ENCODE assay signal across 22 cellular contexts in the genomic region with DNA sequence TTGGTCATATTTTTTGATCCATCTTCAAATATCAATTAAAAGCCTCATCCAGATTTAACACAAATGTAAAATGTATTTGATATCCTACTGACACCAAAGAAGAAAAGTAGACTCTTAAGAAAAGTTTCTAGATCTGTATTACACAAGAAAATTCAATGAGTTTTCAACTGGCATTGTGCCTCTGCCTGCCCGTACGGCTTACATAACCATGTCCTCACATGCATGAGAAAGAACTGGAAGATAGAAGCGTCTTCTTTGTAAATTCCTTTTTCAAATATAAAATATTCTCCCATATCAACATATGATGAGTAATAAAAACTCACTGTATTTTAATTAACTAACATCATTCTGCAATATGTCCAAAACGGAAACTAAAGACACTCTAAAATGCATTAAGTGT. TPM values are rescaled to one million over a fixed set of nuclear protein-coding genes. Genes with fewer than 3 reads are reported as not detected.
DNase-seq lines count a peak whose midpoint lies in the region; ATAC-seq and TF ChIP-seq lines count a peak whose summit lies in the region.
"Had no signal": no experiment of that assay in that cellular context is flagged by ENCODE, and none has a peak within 500 bp of the region (broad histone marks: within the 10 kb centered on the region; RNA-seq: fewer than 3 reads in every experiment).

No MANE protein-coding gene starts in this region.

- in situ Hi-C loops in G401 (cut with HindIII; ENCODE audit: low sequenced_read_pairs): no loop called here

- TF ChIP-seq EP300 in gastroesophageal sphincter (IDR thresholded peaks at IDR 0.05) (no peak), tibial nerve (IDR thresholded peaks at IDR 0.05) (no peak)

- TF ChIP-seq CTCF in gastroesophageal sphincter (IDR thresholded peaks at IDR 0.05) (no peak), thyroid gland (IDR thresholded peaks at IDR 0.05) (no peak), tibial nerve (IDR thresholded peaks at IDR 0.05) (no peak)

- 61 to 79% methylated on average over 4 of the region's 4 CpGs for WGBS in gastroesophageal sphincter (ENCODE audit: low coverage in 1 of 2), 2 donors
- WGBS in thyroid gland, 2 donors: 58 to 63% methylated on average over 4 of the region's 4 CpGs
- WGBS in tibial nerve, 2 donors: 71 to 74% methylated on average over 4 of the region's 4 CpGs

- H3K27ac ChIP-seq in gastroesophageal sphincter (no peak overlapping the region), thyroid gland (no peak overlapping the region), tibial nerve (no peak overlapping the region)
- H3K27ac ChIP-seq: SJSA1 had no signal

- peaks cover 0 to 7% (median 0%) of the 10 kb centered on the region in 3 donors for H3K4me1 ChIP-seq in gastroesophageal sphincter
- peaks cover 0 to 23% of the 10 kb centered on the region in 2 donors for H3K4me1 ChIP-seq in thyroid gland
- H3K4me1 ChIP-seq in tibial nerve: peaks cover 0 to 12% (median 0%) of the 10 kb centered on the region in 4 donors
- H3K4me1 ChIP-seq: BE2C, SJSA1 had no signal

- H3K27me3 ChIP-seq in gastroesophageal sphincter: no peaks in the 10 kb centered on the region
- H3K27me3 ChIP-seq in thyroid gland: no peaks in the 10 kb centered on the region
- H3K27me3 ChIP-seq in tibial nerve: no peaks in the 10 kb centered on the region

- peaks cover 0 to 11% (median 0%) of the 10 kb centered on the region in 3 donors for H3K9me3 ChIP-seq in gastroesophageal sphincter
- no peaks in the 10 kb centered on the region for H3K9me3 ChIP-seq in thyroid gland
- peaks cover 0 to 7% (median 0%) of the 10 kb centered on the region in 4 donors for H3K9me3 ChIP-seq in tibial nerve
- H3K9me3 ChIP-seq: BE2C, SJSA1 had no signal

- no peak overlapping the region for H3K4me3 ChIP-seq in gastroesophageal sphincter
- no peak overlapping the region for H3K4me3 ChIP-seq in thyroid gland (replicated peaks in 1 of 3)
- H3K4me3 ChIP-seq in tibial nerve: no peak overlapping the region
- H3K4me3 ChIP-seq: GM23338, MG63, SJSA1 had no signal

- peak; percentile 28 for ATAC-seq in gastroesophageal sphincter
- ATAC-seq: GM23338 had no signal

- intact Hi-C loops in thyroid gland (cut with DNase I): no loop called here

- DNase-seq in G401 (ENCODE audit: low spot score) (peak; percentile 77), cerebellum (ENCODE audit: low spot score) (peak; percentile 44), thyroid gland (peak; percentile 28 to 51), tibial nerve (ENCODE audit: low spot score in 2 of 2) (no peak), HCEC 1CT (no peak)
- DNase-seq in stimulated activated CD4-positive, alpha-beta T cell treated with anti-CD3 and anti-CD28 coated beads, Interleukin-12 subunit alpha, Interleukin-12 subunit beta, amount 100 ng/mL, for 4 hours: no peak
- DNase-seq: BE2C; CD4-positive, CD25-positive, alpha-beta regulatory T cell; H9; HFFc6; KBM-7; MG63; NCI-H1105 treated with DMSO at 0.1 percent for 48 hours; NCI-H146; NCI-H2029; NCI-H226; NCI-H510A; Right ventricle myocardium superior; RPMI8226 had no signal

- no peaks in the 10 kb centered on the region for H3K36me3 ChIP-seq in gastroesophageal sphincter
- H3K36me3 ChIP-seq in thyroid gland: no peaks in the 10 kb centered on the region
- no peaks in the 10 kb centered on the region for H3K36me3 ChIP-seq in tibial nerve
- H3K36me3 ChIP-seq: BE2C, MG63, SJSA1 had no signal

- TF ChIP-seq POLR2A in gastroesophageal sphincter (IDR thresholded peaks at IDR 0.05) (no peak), thyroid gland (IDR thresholded peaks at IDR 0.05) (no peak), tibial nerve (IDR thresholded peaks at IDR 0.05) (no peak)

RNA-seq across cellular contexts. Expression of gene ANKS1B, which starts 7.2 kb away (rescaled TPM):
- not detected in 2 replicates for total RNA-seq in G401 (2014; rRNA removed; shearing (Covaris generic))
- total RNA-seq in cerebellum (331 TPM), gastroesophageal sphincter (10 to 100 TPM in 3 of 4 donors, 1 to 10 TPM in 1; 9.9 to 31.1 (median 21.4) TPM), thyroid gland (10 to 100 TPM; 34.5 to 81.9 (median 71.1) TPM), tibial nerve (10 to 100 TPM; 14.0 to 38.4 (median 28.6) TPM)
- total RNA-seq: SJSA1 had no signal

Comparison
In these comparisons a context has a peak if more than half of its experiments do, and no peak if none do; other contexts are left out.
1. DNase-seq: peak in G401 (single experiment), cerebellum (single experiment) and thyroid gland (2 of 2); none in stimulated activated CD4-positive, alpha-beta T cell treated with anti-CD3 and anti-CD28 coated beads, Interleukin-12 subunit alpha, Interleukin-12 subunit beta, amount 100 ng/mL, for 4 hours (single experiment), tibial nerve (0 of 2) and HCEC 1CT (single experiment).
2. RNA of gene ANKS1B, which starts 7.2 kb away (total RNA-seq): 331 TPM in cerebellum (single experiment), 34.5 to 81.9 TPM in thyroid gland, 14.0 to 38.4 TPM in tibial nerve and 9.9 to 31.1 TPM in gastroesophageal sphincter; not detected in G401; every median in the first group is over 10 times any median in the second.